36 cellular contexts compared by ENCODE assay signal in genomic region chr5:9090381-9091026, GRCh38.
"Had no signal": no experiment of that assay in that cellular context is flagged by ENCODE, and none has a peak within 500 bp of the region (broad histone marks: within the 10 kb centered on the region; RNA-seq: fewer than 3 reads in every experiment).

No MANE protein-coding gene starts in this region.

- H3K27ac ChIP-seq: ascending aorta, cardiac muscle cell, VCaP had no signal

- H3K4me3 ChIP-seq: ascending aorta, cardiac muscle cell had no signal

- H3K9me3 ChIP-seq: ascending aorta had no signal

- H3K36me3 ChIP-seq: ascending aorta, cardiac muscle cell had no signal

- ATAC-seq: activated CD8-positive, alpha-beta memory T cell treated with anti-CD3 and anti-CD28 coated beads, Interleukin-2, amount 10 ng/mL, durations not matched to agents 7 days and 5 days; activated CD8-positive, alpha-beta T cell treated with anti-CD3 and anti-CD28 coated beads, Interleukin-2, amount 10 ng/mL, durations not matched to agents 7 days and 5 days; activated naive CD8-positive, alpha-beta T cell treated with anti-CD3 and anti-CD28 coated beads, Interleukin-2, amount 50 U/mL, for 24 hours had no signal

- FAIRE-seq: TTC549 had no signal

- H3K27ac Mint-ChIP-seq: activated B cell treated with CpG ODN at 0.5 μM for 24 hours; activated CD4-positive, alpha-beta memory T cell treated with anti-CD3 and anti-CD28 coated beads, Interleukin-2, amount 10 ng/mL, durations not matched to agents 7 days and 5 days; activated CD4-positive, alpha-beta T cell treated with anti-CD3 and anti-CD28 coated beads, Interleukin-2, amount 10 ng/mL, durations not matched to agents 24 days and 14 days; activated CD8-positive, alpha-beta memory T cell treated with anti-CD3 and anti-CD28 coated beads, Interleukin-2, amount 10 ng/mL, durations not matched to agents 7 days and 5 days; activated CD8-positive, alpha-beta T cell treated with anti-CD3 and anti-CD28 coated beads, Interleukin-2, amount 10 ng/mL, durations not matched to agents 7 days and 5 days; activated naive CD4-positive, alpha-beta T cell treated with anti-CD3 and anti-CD28 coated beads, Interleukin-2, amount 10 ng/mL, durations not matched to agents 7 days and 5 days; activated naive CD4-positive, alpha-beta T cell treated with anti-CD3 and anti-CD28 coated beads, Interleukin-2, amount 50 U/mL, for 24 hours; activated naive CD8-positive, alpha-beta T cell; activated naive CD8-positive, alpha-beta T cell treated with anti-CD3 and anti-CD28 coated beads, Interleukin-2, amount 10 ng/mL, durations not matched to agents 7 days and 5 days; activated naive CD8-positive, alpha-beta T cell treated with anti-CD3 and anti-CD28 coated beads, Interleukin-2, amount 50 U/mL, for 24 hours; activated T-cell treated with anti-CD3 and anti-CD28 coated beads, Interleukin-2, amount 50 U/mL, for 24 hours; activated T-helper 2 cell treated with anti-CD3 and anti-CD28 coated beads, Interferon-gamma antibody, Interleukin-2, Interleukin-4, amounts not matched to agents 10 μg/mL and 5 μg/mL and 100 μg/mL, durations not matched to agents 14 hours and 24 hours and 36 hours; brain; T-helper 1 cell treated with Interleukin-12 subunit alpha and Interleukin-12 subunit beta and Interleukin-4 antibody, amounts not matched to agents 30 μg/mL and 1 μg/mL, for 36 hours; T-helper 2 cell treated with Interferon-gamma antibody and Interleukin-4, amounts not matched to agents 5 μg/mL and 100 μg/mL, for 36 hours had no signal

- H3K27me3 ChIP-seq: ascending aorta, cardiac muscle cell had no signal

- DNase-seq: activated B cell treated with CpG ODN at 0.5 μM for 24 hours; activated CD4-positive, alpha-beta memory T cell treated with anti-CD3 and anti-CD28 coated beads, Interleukin-2, amount 10 ng/mL, durations not matched to agents 7 days and 5 days; activated CD4-positive, alpha-beta T cell treated with anti-CD3 and anti-CD28 coated beads for 4 hours; activated CD4-positive, alpha-beta T cell treated with anti-CD3 and anti-CD28 coated beads, Interleukin-2, amount 10 ng/mL, durations not matched to agents 24 days and 14 days; activated CD4-positive, alpha-beta T cell treated with anti-CD3 and anti-CD28 coated beads, Interleukin-2, amount 50 U/mL, for 1 hour; activated CD4-positive, alpha-beta T cell treated with anti-CD3 and anti-CD28 coated beads, Interleukin-2, amount 50 U/mL, for 4 hours; activated CD4-positive, CD25-positive, alpha-beta regulatory T cell treated with anti-CD3 and anti-CD28 coated beads, Interleukin-2, amount 50 U/mL, for 72 hours; activated CD8-positive, alpha-beta memory T cell treated with anti-CD3 and anti-CD28 coated beads for 24 hours; activated CD8-positive, alpha-beta memory T cell treated with anti-CD3 and anti-CD28 coated beads, Interleukin-2, amount 10 ng/mL, durations not matched to agents 7 days and 5 days; activated CD8-positive, alpha-beta memory T cell treated with anti-CD3 and anti-CD28 coated beads, Interleukin-2, amount 50 U/mL, for 48 hours; activated CD8-positive, alpha-beta T cell treated with anti-CD3 and anti-CD28 coated beads, Interleukin-2, amount 10 ng/mL, durations not matched to agents 7 days and 5 days; activated effector memory CD4-positive, alpha-beta T cell treated with Interleukin-2 at 50 U/mL for 16 hours; activated gamma-delta T cell; activated naive CD4-positive, alpha-beta T cell treated with anti-CD3 and anti-CD28 coated beads, Interleukin-2, amount 10 ng/mL, durations not matched to agents 7 days and 5 days; activated naive CD4-positive, alpha-beta T cell treated with Interleukin-2 at 50 U/mL for 16 hours; activated naive CD8-positive, alpha-beta T cell treated with anti-CD3 and anti-CD28 coated beads, Interleukin-2, amount 10 ng/mL, durations not matched to agents 7 days and 5 days; activated naive CD8-positive, alpha-beta T cell treated with anti-CD3 and anti-CD28 coated beads, Interleukin-2, amount 50 U/mL, for 24 hours; activated T-cell treated with anti-CD3 and anti-CD28 coated beads, Interleukin-2, amount 50 U/mL, for 24 hours; activated T-cell treated with anti-CD3 and anti-CD28 coated beads, Interleukin-2, amount 50 U/mL, for 48 hours; amygdala; anterior cingulate cortex; caudate nucleus; cerebellar nuclear complex; T-helper 2 cell; T-helper 9 cell had no signal

- H3K4me1 Mint-ChIP-seq: activated B cell treated with CpG ODN at 0.5 μM for 24 hours; activated CD4-positive, alpha-beta memory T cell treated with anti-CD3 and anti-CD28 coated beads, Interleukin-2, amount 10 ng/mL, durations not matched to agents 7 days and 5 days; activated CD4-positive, alpha-beta T cell treated with anti-CD3 and anti-CD28 coated beads, Interleukin-2, amount 10 ng/mL, durations not matched to agents 24 days and 14 days; activated CD8-positive, alpha-beta memory T cell treated with anti-CD3 and anti-CD28 coated beads, Interleukin-2, amount 10 ng/mL, durations not matched to agents 7 days and 5 days; activated naive CD4-positive, alpha-beta T cell treated with anti-CD3 and anti-CD28 coated beads, Interleukin-2, amount 10 ng/mL, durations not matched to agents 7 days and 5 days; activated naive CD4-positive, alpha-beta T cell treated with anti-CD3 and anti-CD28 coated beads, Interleukin-2, amount 50 U/mL, for 24 hours; activated naive CD8-positive, alpha-beta T cell treated with anti-CD3 and anti-CD28 coated beads, Interleukin-2, amount 10 ng/mL, durations not matched to agents 7 days and 5 days; activated naive CD8-positive, alpha-beta T cell treated with anti-CD3 and anti-CD28 coated beads, Interleukin-2, amount 50 U/mL, for 24 hours; central memory CD8-positive, alpha-beta T cell had no signal

- H3K4me1 ChIP-seq: ascending aorta had no signal

- H3K4me3 Mint-ChIP-seq: activated B cell treated with CpG ODN at 0.5 μM for 24 hours; activated CD4-positive, alpha-beta memory T cell treated with anti-CD3 and anti-CD28 coated beads, Interleukin-2, amount 10 ng/mL, durations not matched to agents 7 days and 5 days; activated CD4-positive, alpha-beta T cell treated with anti-CD3 and anti-CD28 coated beads, Interleukin-2, amount 10 ng/mL, durations not matched to agents 24 days and 14 days; activated CD8-positive, alpha-beta memory T cell treated with anti-CD3 and anti-CD28 coated beads, Interleukin-2, amount 10 ng/mL, durations not matched to agents 7 days and 5 days; activated CD8-positive, alpha-beta T cell treated with anti-CD3 and anti-CD28 coated beads, Interleukin-2, amount 10 ng/mL, durations not matched to agents 7 days and 5 days; activated naive CD4-positive, alpha-beta T cell treated with anti-CD3 and anti-CD28 coated beads, Interleukin-2, amount 10 ng/mL, durations not matched to agents 7 days and 5 days; activated naive CD4-positive, alpha-beta T cell treated with anti-CD3 and anti-CD28 coated beads, Interleukin-2, amount 50 U/mL, for 24 hours; activated naive CD8-positive, alpha-beta T cell; activated naive CD8-positive, alpha-beta T cell treated with anti-CD3 and anti-CD28 coated beads, Interleukin-2, amount 10 ng/mL, durations not matched to agents 7 days and 5 days; activated naive CD8-positive, alpha-beta T cell treated with anti-CD3 and anti-CD28 coated beads, Interleukin-2, amount 50 U/mL, for 24 hours; activated T-cell treated with anti-CD3 and anti-CD28 coated beads, Interleukin-2, amount 50 U/mL, for 24 hours; brain; central memory CD8-positive, alpha-beta T cell; T-helper 1 cell treated with Interleukin-12 subunit alpha and Interleukin-12 subunit beta and Interleukin-4 antibody, amounts not matched to agents 30 μg/mL and 1 μg/mL, for 36 hours; T-helper 2 cell treated with Interferon-gamma antibody and Interleukin-4, amounts not matched to agents 5 μg/mL and 100 μg/mL, for 36 hours had no signal

- H3K36me3 Mint-ChIP-seq: activated CD8-positive, alpha-beta memory T cell treated with anti-CD3 and anti-CD28 coated beads, Interleukin-2, amount 10 ng/mL, durations not matched to agents 7 days and 5 days; activated naive CD4-positive, alpha-beta T cell treated with anti-CD3 and anti-CD28 coated beads, Interleukin-2, amount 10 ng/mL, durations not matched to agents 7 days and 5 days; activated naive CD4-positive, alpha-beta T cell treated with anti-CD3 and anti-CD28 coated beads, Interleukin-2, amount 50 U/mL, for 24 hours; activated naive CD8-positive, alpha-beta T cell; activated naive CD8-positive, alpha-beta T cell treated with anti-CD3 and anti-CD28 coated beads, Interleukin-2, amount 10 ng/mL, durations not matched to agents 7 days and 5 days had no signal

- H3K27me3 Mint-ChIP-seq: activated B cell treated with CpG ODN at 0.5 μM for 24 hours; activated CD4-positive, alpha-beta memory T cell treated with anti-CD3 and anti-CD28 coated beads, Interleukin-2, amount 10 ng/mL, durations not matched to agents 7 days and 5 days; activated CD4-positive, alpha-beta T cell treated with anti-CD3 and anti-CD28 coated beads, Interleukin-2, amount 10 ng/mL, durations not matched to agents 24 days and 14 days; activated CD8-positive, alpha-beta memory T cell treated with anti-CD3 and anti-CD28 coated beads, Interleukin-2, amount 10 ng/mL, durations not matched to agents 7 days and 5 days; activated naive CD4-positive, alpha-beta T cell treated with anti-CD3 and anti-CD28 coated beads, Interleukin-2, amount 10 ng/mL, durations not matched to agents 7 days and 5 days; activated naive CD4-positive, alpha-beta T cell treated with anti-CD3 and anti-CD28 coated beads, Interleukin-2, amount 50 U/mL, for 24 hours; activated naive CD8-positive, alpha-beta T cell; activated naive CD8-positive, alpha-beta T cell treated with anti-CD3 and anti-CD28 coated beads, Interleukin-2, amount 10 ng/mL, durations not matched to agents 7 days and 5 days; activated naive CD8-positive, alpha-beta T cell treated with anti-CD3 and anti-CD28 coated beads, Interleukin-2, amount 50 U/mL, for 24 hours; activated T-cell treated with anti-CD3 and anti-CD28 coated beads, Interleukin-2, amount 50 U/mL, for 24 hours; central memory CD8-positive, alpha-beta T cell had no signal
